18 cellular contexts compared by ENCODE assay signal in genomic region chr2:215407596-215408264, GRCh38.
"Had no signal": no experiment of that assay in that cellular context is flagged by ENCODE, and none has a peak within 500 bp of the region (broad histone marks: within the 10 kb centered on the region; RNA-seq: fewer than 3 reads in every experiment).

No MANE protein-coding gene starts in this region.

- H3K27ac ChIP-seq: breast epithelium, psoas muscle had no signal

- FAIRE-seq: frontal cortex, kidney, small intestine had no signal

- H3K9me3 Mint-ChIP-seq: activated naive CD4-positive, alpha-beta T cell treated with anti-CD3 and anti-CD28 coated beads for 36 hours; activated T-cell treated with anti-CD3 and anti-CD28 coated beads, Interleukin-2, amount 50 U/mL, for 4 hours; dendritic cell treated with granulocyte-macrophage colony-stimulating factor and Interleukin-4, amounts not matched to agents 40 ng/mL and 50 ng/mL, for 4 days; stimulated activated naive CD8-positive, alpha-beta T cell treated with anti-CD3 and anti-CD28 coated beads, Interleukin-15, amount 100 ng/mL, for 72 hours had no signal

- H3K4me1 ChIP-seq: breast epithelium, psoas muscle had no signal

- H3K9me3 ChIP-seq: breast epithelium, psoas muscle, upper lobe of left lung had no signal

- ATAC-seq: activated T-cell treated with anti-CD3 and anti-CD28 coated beads, Interleukin-2, amount 50 U/mL, for 4 hours; left lobe of liver; psoas muscle; right cardiac atrium; stimulated activated naive CD8-positive, alpha-beta T cell treated with anti-CD3 and anti-CD28 coated beads, Interleukin-15, amount 100 ng/mL, for 72 hours had no signal

- DNase-seq: activated CD4-positive, alpha-beta T cell treated with anti-CD3 and anti-CD28 coated beads, Interleukin-2, amount 50 U/mL, for 1 hour; activated CD8-positive, alpha-beta memory T cell treated with anti-CD3 and anti-CD28 coated beads, Interleukin-2, amount 50 U/mL, for 4 hours; activated naive CD4-positive, alpha-beta T cell treated with anti-CD3 and anti-CD28 coated beads for 36 hours; activated T-cell treated with anti-CD3 and anti-CD28 coated beads, Interleukin-2, amount 50 U/mL, for 4 hours; anterior cingulate cortex; effector CD8-positive, alpha-beta T cell; kidney; psoas muscle; right cardiac atrium; small intestine; stimulated activated CD4-positive, alpha-beta T cell treated with anti-CD3 and anti-CD28 coated beads, Interleukin-4, amount 100 ng/mL, for 1 hour; stimulated activated naive CD8-positive, alpha-beta T cell treated with anti-CD3 and anti-CD28 coated beads, Interleukin-15, amount 100 ng/mL, for 72 hours; upper lobe of left lung had no signal

- H3K4me3 Mint-ChIP-seq: activated naive CD4-positive, alpha-beta T cell treated with anti-CD3 and anti-CD28 coated beads for 36 hours; activated T-cell treated with anti-CD3 and anti-CD28 coated beads, Interleukin-2, amount 50 U/mL, for 4 hours; dendritic cell treated with granulocyte-macrophage colony-stimulating factor and Interleukin-4, amounts not matched to agents 40 ng/mL and 50 ng/mL, for 4 days; stimulated activated naive CD8-positive, alpha-beta T cell treated with anti-CD3 and anti-CD28 coated beads, Interleukin-15, amount 100 ng/mL, for 72 hours had no signal

- H3K27ac Mint-ChIP-seq: activated naive CD4-positive, alpha-beta T cell treated with anti-CD3 and anti-CD28 coated beads for 36 hours; dendritic cell treated with granulocyte-macrophage colony-stimulating factor and Interleukin-4, amounts not matched to agents 40 ng/mL and 50 ng/mL, for 4 days; stimulated activated naive CD8-positive, alpha-beta T cell treated with anti-CD3 and anti-CD28 coated beads, Interleukin-15, amount 100 ng/mL, for 72 hours had no signal

- H3K4me3 ChIP-seq: breast epithelium, lung, psoas muscle, upper lobe of left lung had no signal

- H3K27me3 ChIP-seq: breast epithelium, upper lobe of left lung had no signal

- H3K36me3 ChIP-seq: breast epithelium had no signal
